In the genomic region with DNA sequence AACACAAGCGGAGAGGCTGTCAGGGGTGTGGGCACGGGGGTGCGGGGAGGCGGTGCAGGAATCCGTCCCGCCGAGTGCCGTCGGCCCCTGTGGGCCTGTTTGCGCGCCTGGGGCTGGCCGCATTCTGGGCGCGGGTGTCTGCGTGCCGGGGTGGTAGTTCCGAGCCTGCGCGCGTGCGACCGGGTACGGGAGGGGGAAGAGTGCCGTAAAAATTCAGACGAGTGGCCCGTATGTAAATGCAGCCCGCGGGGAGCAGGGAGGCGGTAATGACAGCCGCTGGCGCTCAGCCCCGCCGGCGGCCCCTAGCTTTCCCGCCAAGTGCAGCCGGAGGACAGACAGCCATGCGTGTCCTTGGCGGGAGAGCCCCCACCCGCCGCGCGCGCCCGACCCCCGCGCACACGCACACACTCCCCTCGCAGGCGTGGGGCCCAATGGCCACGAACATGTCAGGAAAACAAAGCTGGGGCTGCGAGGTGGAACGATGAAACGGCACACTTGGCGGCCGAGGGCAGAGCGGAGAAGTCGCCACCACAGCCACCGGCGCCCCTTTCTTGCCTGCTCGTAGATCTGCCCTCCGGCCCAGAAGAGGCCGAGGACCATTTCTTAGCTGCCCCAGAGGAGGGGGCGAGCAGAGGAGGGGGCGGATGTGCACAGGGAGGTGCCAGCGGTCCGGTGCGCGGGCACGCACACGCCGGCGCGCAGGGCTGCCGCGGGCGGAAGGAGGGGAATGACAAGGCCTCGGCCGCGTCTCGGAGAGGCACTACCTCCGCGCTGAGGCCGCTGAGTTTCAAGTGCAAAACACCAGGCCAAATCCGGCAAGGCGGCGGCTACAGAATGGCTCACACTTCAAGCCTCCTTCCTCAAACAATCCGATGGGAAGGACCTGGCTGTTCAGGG, we compare ENCODE assay signal across 1 cellular context.
A peak's percentile ranks its signal among the peaks of the same experiment; 100 is the strongest.
TF ChIP-seq lines count a peak whose summit lies in the region.

No MANE protein-coding gene starts in this region.

TF ChIP-seq in HEK293, 187 proteins besides CTCF, POLR2A, EP300 and RAD21 (continued from another document and continues in another):
- TF ChIP-seq, protein P1, sequence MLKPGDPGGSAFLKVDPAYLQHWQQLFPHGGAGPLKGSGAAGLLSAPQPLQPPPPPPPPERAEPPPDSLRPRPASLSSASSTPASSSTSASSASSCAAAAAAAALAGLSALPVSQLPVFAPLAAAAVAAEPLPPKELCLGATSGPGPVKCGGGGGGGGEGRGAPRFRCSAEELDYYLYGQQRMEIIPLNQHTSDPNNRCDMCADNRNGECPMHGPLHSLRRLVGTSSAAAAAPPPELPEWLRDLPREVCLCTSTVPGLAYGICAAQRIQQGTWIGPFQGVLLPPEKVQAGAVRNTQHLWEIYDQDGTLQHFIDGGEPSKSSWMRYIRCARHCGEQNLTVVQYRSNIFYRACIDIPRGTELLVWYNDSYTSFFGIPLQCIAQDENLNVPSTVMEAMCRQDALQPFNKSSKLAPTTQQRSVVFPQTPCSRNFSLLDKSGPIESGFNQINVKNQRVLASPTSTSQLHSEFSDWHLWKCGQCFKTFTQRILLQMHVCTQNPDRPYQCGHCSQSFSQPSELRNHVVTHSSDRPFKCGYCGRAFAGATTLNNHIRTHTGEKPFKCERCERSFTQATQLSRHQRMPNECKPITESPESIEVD (tag by site-specific recombination; IDR thresholded peaks at IDR 0.05), result peak; percentile 28; the same call in 1 of the 2 replicates
- TF ChIP-seq, protein P2, sequence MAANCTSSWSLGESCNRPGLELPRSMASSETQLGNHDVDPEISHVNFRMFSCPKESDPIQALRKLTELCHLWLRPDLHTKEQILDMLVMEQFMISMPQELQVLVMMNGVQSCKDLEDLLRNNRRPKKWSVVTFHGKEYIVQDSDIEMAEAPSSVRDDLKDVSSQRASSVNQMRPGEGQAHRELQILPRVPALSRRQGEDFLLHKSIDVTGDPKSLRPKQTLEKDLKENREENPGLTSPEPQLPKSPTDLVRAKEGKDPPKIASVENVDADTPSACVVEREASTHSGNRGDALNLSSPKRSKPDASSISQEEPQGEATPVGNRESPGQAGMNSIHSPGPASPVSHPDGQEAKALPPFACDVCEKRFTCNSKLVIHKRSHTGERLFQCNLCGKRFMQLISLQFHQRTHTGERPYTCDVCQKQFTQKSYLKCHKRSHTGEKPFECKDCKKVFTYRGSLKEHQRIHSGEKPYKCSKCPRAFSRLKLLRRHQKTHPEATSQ (tag by site-specific recombination; IDR thresholded peaks at IDR 0.05), result 0 out of 2 replicates have a peak, but pooled peaks have one; percentile 58
- peak; percentile 71 for TF ChIP-seq ZBTB17 (tag by site-specific recombination; IDR thresholded peaks at IDR 0.05)
- TF ChIP-seq ZNF391 (tag by site-specific recombination; IDR thresholded peaks at IDR 0.05; ENCODE audit: borderline replicate concordance, low read depth), result no peak; the same call in 1 of the 2 replicates
- TF ChIP-seq, protein P3, sequence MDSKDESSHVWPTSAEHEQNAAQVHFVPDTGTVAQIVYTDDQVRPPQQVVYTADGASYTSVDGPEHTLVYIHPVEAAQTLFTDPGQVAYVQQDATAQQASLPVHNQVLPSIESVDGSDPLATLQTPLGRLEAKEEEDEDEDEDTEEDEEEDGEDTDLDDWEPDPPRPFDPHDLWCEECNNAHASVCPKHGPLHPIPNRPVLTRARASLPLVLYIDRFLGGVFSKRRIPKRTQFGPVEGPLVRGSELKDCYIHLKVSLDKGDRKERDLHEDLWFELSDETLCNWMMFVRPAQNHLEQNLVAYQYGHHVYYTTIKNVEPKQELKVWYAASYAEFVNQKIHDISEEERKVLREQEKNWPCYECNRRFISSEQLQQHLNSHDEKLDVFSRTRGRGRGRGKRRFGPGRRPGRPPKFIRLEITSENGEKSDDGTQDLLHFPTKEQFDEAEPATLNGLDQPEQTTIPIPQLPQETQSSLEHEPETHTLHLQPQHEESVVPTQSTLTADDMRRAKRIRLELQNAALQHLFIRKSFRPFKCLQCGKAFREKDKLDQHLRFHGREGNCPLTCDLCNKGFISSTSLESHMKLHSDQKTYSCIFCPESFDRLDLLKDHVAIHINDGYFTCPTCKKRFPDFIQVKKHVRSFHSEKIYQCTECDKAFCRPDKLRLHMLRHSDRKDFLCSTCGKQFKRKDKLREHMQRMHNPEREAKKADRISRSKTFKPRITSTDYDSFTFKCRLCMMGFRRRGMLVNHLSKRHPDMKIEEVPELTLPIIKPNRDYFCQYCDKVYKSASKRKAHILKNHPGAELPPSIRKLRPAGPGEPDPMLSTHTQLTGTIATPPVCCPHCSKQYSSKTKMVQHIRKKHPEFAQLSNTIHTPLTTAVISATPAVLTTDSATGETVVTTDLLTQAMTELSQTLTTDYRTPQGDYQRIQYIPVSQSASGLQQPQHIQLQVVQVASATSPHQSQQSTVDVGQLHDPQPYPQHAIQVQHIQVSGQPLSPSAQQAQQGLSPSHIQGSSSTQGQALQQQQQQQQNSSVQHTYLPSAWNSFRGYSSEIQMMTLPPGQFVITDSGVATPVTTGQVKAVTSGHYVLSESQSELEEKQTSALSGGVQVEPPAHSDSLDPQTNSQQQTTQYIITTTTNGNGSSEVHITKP (tag by site-specific recombination; IDR thresholded peaks at IDR 0.05), result peak; percentile 84
- TF ChIP-seq, protein P4, sequence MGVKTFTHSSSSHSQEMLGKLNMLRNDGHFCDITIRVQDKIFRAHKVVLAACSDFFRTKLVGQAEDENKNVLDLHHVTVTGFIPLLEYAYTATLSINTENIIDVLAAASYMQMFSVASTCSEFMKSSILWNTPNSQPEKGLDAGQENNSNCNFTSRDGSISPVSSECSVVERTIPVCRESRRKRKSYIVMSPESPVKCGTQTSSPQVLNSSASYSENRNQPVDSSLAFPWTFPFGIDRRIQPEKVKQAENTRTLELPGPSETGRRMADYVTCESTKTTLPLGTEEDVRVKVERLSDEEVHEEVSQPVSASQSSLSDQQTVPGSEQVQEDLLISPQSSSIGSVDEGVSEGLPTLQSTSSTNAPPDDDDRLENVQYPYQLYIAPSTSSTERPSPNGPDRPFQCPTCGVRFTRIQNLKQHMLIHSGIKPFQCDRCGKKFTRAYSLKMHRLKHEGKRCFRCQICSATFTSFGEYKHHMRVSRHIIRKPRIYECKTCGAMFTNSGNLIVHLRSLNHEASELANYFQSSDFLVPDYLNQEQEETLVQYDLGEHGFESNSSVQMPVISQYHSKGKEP (tag by site-specific recombination; IDR thresholded peaks at IDR 0.05), result peak; percentile 56; the same call in 1 of the 2 replicates
- TF ChIP-seq ZNF571 (tag by site-specific recombination; IDR thresholded peaks at IDR 0.05), result no peak
- TF ChIP-seq, protein P5, sequence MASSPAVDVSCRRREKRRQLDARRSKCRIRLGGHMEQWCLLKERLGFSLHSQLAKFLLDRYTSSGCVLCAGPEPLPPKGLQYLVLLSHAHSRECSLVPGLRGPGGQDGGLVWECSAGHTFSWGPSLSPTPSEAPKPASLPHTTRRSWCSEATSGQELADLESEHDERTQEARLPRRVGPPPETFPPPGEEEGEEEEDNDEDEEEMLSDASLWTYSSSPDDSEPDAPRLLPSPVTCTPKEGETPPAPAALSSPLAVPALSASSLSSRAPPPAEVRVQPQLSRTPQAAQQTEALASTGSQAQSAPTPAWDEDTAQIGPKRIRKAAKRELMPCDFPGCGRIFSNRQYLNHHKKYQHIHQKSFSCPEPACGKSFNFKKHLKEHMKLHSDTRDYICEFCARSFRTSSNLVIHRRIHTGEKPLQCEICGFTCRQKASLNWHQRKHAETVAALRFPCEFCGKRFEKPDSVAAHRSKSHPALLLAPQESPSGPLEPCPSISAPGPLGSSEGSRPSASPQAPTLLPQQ (tag by site-specific recombination; IDR thresholded peaks at IDR 0.05), result peak; percentile 95
- TF ChIP-seq KLF16 (tag by site-specific recombination; IDR thresholded peaks at IDR 0.05), result peak; percentile 57
- TF ChIP-seq SP7 (tag by site-specific recombination; IDR thresholded peaks at IDR 0.05), result peak; percentile 81
- peak; percentile 65 for TF ChIP-seq ZNF2 (tag by site-specific recombination; IDR thresholded peaks at IDR 0.05)
- peak; percentile 99 for TF ChIP-seq GLIS2 (tag by site-specific recombination; IDR thresholded peaks at IDR 0.05)
- TF ChIP-seq ZNF24 (tag by site-specific recombination; IDR thresholded peaks at IDR 0.05), result peak; percentile 69; the same call in 1 of the 2 replicates
- TF ChIP-seq, protein P6, sequence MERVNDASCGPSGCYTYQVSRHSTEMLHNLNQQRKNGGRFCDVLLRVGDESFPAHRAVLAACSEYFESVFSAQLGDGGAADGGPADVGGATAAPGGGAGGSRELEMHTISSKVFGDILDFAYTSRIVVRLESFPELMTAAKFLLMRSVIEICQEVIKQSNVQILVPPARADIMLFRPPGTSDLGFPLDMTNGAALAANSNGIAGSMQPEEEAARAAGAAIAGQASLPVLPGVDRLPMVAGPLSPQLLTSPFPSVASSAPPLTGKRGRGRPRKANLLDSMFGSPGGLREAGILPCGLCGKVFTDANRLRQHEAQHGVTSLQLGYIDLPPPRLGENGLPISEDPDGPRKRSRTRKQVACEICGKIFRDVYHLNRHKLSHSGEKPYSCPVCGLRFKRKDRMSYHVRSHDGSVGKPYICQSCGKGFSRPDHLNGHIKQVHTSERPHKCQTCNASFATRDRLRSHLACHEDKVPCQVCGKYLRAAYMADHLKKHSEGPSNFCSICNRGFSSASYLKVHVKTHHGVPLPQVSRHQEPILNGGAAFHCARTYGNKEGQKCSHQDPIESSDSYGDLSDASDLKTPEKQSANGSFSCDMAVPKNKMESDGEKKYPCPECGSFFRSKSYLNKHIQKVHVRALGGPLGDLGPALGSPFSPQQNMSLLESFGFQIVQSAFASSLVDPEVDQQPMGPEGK (tag by site-specific recombination; IDR thresholded peaks at IDR 0.05), result peak; percentile 96
- TF ChIP-seq ZSCAN30 (tag by site-specific recombination; IDR thresholded peaks at IDR 0.05), result peak; percentile 83
- TF ChIP-seq, protein P7, sequence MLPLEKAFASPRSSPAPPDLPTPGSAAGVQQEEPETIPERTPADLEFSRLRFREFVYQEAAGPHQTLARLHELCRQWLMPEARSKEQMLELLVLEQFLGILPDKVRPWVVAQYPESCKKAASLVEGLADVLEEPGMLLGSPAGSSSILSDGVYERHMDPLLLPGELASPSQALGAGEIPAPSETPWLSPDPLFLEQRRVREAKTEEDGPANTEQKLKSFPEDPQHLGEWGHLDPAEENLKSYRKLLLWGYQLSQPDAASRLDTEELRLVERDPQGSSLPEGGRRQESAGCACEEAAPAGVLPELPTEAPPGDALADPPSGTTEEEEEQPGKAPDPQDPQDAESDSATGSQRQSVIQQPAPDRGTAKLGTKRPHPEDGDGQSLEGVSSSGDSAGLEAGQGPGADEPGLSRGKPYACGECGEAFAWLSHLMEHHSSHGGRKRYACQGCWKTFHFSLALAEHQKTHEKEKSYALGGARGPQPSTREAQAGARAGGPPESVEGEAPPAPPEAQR (tag by site-specific recombination; IDR thresholded peaks at IDR 0.05), result no peak
- no peak for TF ChIP-seq ZNF560 (tag by site-specific recombination; IDR thresholded peaks at IDR 0.05; ENCODE audit: borderline replicate concordance)
- 0 out of 2 replicates have a peak, but pooled peaks have one; percentile 9 for TF ChIP-seq ZNF10 (tag by site-specific recombination; IDR thresholded peaks at IDR 0.05)
- peak; percentile 72 for TF ChIP-seq ZFHX2 (tag by site-specific recombination; conservative IDR thresholded peaks at IDR 0.05)
- TF ChIP-seq, protein P8, sequence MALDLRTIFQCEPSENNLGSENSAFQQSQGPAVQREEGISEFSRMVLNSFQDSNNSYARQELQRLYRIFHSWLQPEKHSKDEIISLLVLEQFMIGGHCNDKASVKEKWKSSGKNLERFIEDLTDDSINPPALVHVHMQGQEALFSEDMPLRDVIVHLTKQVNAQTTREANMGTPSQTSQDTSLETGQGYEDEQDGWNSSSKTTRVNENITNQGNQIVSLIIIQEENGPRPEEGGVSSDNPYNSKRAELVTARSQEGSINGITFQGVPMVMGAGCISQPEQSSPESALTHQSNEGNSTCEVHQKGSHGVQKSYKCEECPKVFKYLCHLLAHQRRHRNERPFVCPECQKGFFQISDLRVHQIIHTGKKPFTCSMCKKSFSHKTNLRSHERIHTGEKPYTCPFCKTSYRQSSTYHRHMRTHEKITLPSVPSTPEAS (tag by site-specific recombination; IDR thresholded peaks at IDR 0.05), result peak; percentile 44; the same call in 1 of the 2 replicates
- no peak for TF ChIP-seq ZNF473 (tag by site-specific recombination; IDR thresholded peaks at IDR 0.05)
- peak; percentile 54 for TF ChIP-seq SP2 (tag by site-specific recombination; IDR thresholded peaks at IDR 0.05)
- peak; percentile 55; the same call in 1 of the 2 replicates for TF ChIP-seq ZNF76 (tag by site-specific recombination; IDR thresholded peaks at IDR 0.05; ENCODE audit: borderline replicate concordance, low read depth)
- TF ChIP-seq GLIS1 (tag by site-specific recombination; IDR thresholded peaks at IDR 0.05), result peak; percentile 83
- TF ChIP-seq, protein P9, sequence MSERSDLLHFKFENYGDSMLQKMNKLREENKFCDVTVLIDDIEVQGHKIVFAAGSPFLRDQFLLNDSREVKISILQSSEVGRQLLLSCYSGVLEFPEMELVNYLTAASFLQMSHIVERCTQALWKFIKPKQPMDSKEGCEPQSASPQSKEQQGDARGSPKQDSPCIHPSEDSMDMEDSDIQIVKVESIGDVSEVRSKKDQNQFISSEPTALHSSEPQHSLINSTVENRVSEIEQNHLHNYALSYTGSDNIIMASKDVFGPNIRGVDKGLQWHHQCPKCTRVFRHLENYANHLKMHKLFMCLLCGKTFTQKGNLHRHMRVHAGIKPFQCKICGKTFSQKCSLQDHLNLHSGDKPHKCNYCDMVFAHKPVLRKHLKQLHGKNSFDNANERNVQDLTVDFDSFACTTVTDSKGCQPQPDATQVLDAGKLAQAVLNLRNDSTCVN (tag by site-specific recombination; optimal IDR thresholded peaks at IDR 0.05), result peak; percentile 99
- peak; percentile 59; the same call in 1 of the 2 replicates for TF ChIP-seq ZFP69B (tag by site-specific recombination; IDR thresholded peaks at IDR 0.05)
- TF ChIP-seq, protein P10, sequence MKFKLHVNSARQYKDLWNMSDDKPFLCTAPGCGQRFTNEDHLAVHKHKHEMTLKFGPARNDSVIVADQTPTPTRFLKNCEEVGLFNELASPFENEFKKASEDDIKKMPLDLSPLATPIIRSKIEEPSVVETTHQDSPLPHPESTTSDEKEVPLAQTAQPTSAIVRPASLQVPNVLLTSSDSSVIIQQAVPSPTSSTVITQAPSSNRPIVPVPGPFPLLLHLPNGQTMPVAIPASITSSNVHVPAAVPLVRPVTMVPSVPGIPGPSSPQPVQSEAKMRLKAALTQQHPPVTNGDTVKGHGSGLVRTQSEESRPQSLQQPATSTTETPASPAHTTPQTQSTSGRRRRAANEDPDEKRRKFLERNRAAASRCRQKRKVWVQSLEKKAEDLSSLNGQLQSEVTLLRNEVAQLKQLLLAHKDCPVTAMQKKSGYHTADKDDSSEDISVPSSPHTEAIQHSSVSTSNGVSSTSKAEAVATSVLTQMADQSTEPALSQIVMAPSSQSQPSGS (tag by site-specific recombination; IDR thresholded peaks at IDR 0.05; ENCODE audit: low read depth), result no peak
- TF ChIP-seq ZNF558 (tag by site-specific recombination; IDR thresholded peaks at IDR 0.05), result no peak; the same call in 1 of the 2 replicates
- TF ChIP-seq ZIC2 (tag by site-specific recombination; IDR thresholded peaks at IDR 0.05), result peak; percentile 80
- TF ChIP-seq ZNF292 (tag by site-specific recombination; IDR thresholded peaks at IDR 0.05; ENCODE audit: borderline replicate concordance, low read depth), result no peak
- TF ChIP-seq YY2 (tag by site-specific recombination; IDR thresholded peaks at IDR 0.05), result peak; percentile 43; the same call in 1 of the 2 replicates
- peak; percentile 37; the same call in 1 of the 2 replicates for TF ChIP-seq HOXA7 (CRISPR knock-in tag; IDR thresholded peaks at IDR 0.05; ENCODE audit: borderline replicate concordance)
- TF ChIP-seq ZNF521 (tag by site-specific recombination; IDR thresholded peaks at IDR 0.05), result no peak
- TF ChIP-seq ZNF561 (tag by site-specific recombination; IDR thresholded peaks at IDR 0.05; ENCODE audit: borderline replicate concordance), result peak; percentile 44; the same call in 1 of the 2 replicates
